Comparison of ENCODE assay signal across 17 cellular contexts in the genomic region with DNA sequence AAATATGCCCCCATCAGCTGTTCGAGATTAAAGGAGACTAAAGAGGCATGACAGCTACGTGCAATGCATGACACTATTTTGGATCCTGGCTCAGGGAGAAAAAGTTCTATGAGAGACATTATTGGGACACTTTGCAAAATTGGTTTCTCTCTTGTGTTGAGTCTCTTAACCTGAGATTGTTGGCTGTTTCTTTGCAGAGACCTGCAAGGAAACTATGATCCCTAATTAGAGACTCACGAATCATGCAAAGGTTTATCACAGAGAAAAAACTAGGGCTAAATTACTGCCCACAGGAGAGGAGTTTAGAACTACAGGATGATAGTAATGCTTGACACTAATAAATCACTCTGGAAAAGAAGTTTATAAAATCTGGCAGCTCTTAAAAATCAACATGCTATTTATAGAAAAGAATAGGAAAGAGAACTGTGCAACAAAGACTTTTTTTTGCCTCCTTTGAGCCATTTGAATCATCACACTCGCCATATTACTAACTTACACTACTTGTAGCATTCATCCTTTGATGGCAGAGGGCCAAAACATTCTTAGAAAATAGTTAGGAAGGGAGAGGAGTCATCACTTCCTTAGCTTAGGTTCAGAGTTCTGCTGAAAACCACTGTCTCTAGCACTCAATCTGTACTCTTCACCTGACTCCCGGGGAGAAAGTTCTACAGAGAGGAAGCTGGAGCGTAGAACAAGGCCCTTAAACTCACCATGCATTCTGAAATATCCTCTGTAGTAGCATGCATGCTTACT. TPM values are rescaled to one million over a fixed set of nuclear protein-coding genes. Genes with fewer than 3 reads are reported as not detected.
DNase-seq lines count a peak whose midpoint lies in the region; ATAC-seq and TF ChIP-seq lines count a peak whose summit lies in the region.
"Had no signal": no experiment of that assay in that cellular context is flagged by ENCODE, and none has a peak within 500 bp of the region (broad histone marks: within the 10 kb centered on the region; RNA-seq: fewer than 3 reads in every experiment).

No MANE protein-coding gene starts in this region.

- H3K4me2 ChIP-seq in PC-3 (ENCODE audit: low read length): no peak overlapping the region

- peak; percentile 17 for DNase-seq in activated naive CD4-positive, alpha-beta T cell treated with anti-CD3 and anti-CD28 coated beads for 36 hours
- DNase-seq in activated naive CD4-positive, alpha-beta T cell (lab: John Stamatoyannopoulos, UW): no peak
- peak; percentile 76 for DNase-seq in PC-3
- DNase-seq in epithelial cell of esophagus (ENCODE audit: low read depth): peak; percentile 48
- peak; percentile 87 for DNase-seq in stromal cell of bone marrow (ENCODE audit: low read depth)
- DNase-seq in HK-2 (ENCODE audit: unreplicated experiment): no peak
- DNase-seq: activated CD8-positive, alpha-beta memory T cell treated with anti-CD3 and anti-CD28 coated beads, Interleukin-2, amount 50 U/mL, for 48 hours; dorsolateral prefrontal cortex; foreskin melanocyte; NCI-H187 treated with DMSO at 0.1 percent for 48 hours; NCI-H82; SIG-M5 had no signal

- no peak overlapping the region for H3K27ac ChIP-seq in PC-3 (ENCODE audit: low read length)
- H3K27ac ChIP-seq: dorsolateral prefrontal cortex, thoracic aorta had no signal

- no peaks in the 10 kb centered on the region for H3K9me3 ChIP-seq in PC-3 (ENCODE audit: low read length)
- H3K9me3 ChIP-seq: neutrophil, thoracic aorta had no signal

- H3K4me3 ChIP-seq in PC-3 (ENCODE audit: low read length) (no peak overlapping the region), epithelial cell of esophagus (ENCODE audit: low read length) (no peak overlapping the region)
- H3K4me3 ChIP-seq: dorsolateral prefrontal cortex, thoracic aorta had no signal

- ATAC-seq in PC-3 (no peak), HG03108 (IDR thresholded peaks at IDR 0.05; ENCODE audit: unreplicated experiment) (no peak), HG03045 (IDR thresholded peaks at IDR 0.05; ENCODE audit: unreplicated experiment) (no peak)

- H3K4me3 Mint-ChIP-seq in activated naive CD4-positive, alpha-beta T cell treated with anti-CD3 and anti-CD28 coated beads for 36 hours: no peak overlapping the region
- H3K4me3 Mint-ChIP-seq: memory B cell had no signal

- BruUV-seq in PC-3 (replicated peaks; lab: Mats Ljungman, UMichigan): no TSS peak

- no peaks in the 10 kb centered on the region for H3K4me1 ChIP-seq in PC-3 (ENCODE audit: insufficient read depth, low read length)

- H3K9ac ChIP-seq in PC-3 (ENCODE audit: low read length): no peak overlapping the region

- no peaks in the 10 kb centered on the region for H3K36me3 Mint-ChIP-seq in activated naive CD4-positive, alpha-beta T cell treated with anti-CD3 and anti-CD28 coated beads for 36 hours (ENCODE audit: low read depth)
- H3K36me3 Mint-ChIP-seq: memory B cell had no signal

- H3K36me3 ChIP-seq in PC-3 (ENCODE audit: low read depth, low read length): no peaks in the 10 kb centered on the region
- H3K36me3 ChIP-seq: neutrophil, thoracic aorta had no signal

- H4K20me1 ChIP-seq in PC-3 (ENCODE audit: low read length): no peaks in the 10 kb centered on the region

- no peak for TF ChIP-seq CTCF in PC-3 (conservative IDR thresholded peaks at IDR 0.05; ENCODE audit: low read depth, low read length)
- no peak for TF ChIP-seq CTCF in epithelial cell of esophagus (IDR thresholded peaks at IDR 0.05; ENCODE audit: insufficient read depth, low read depth, low read length, missing control alignments)

- H3K27me3 ChIP-seq in PC-3 (ENCODE audit: low read length): no peaks in the 10 kb centered on the region

- H3K79me2 ChIP-seq in PC-3 (ENCODE audit: low read length): no peaks in the 10 kb centered on the region

- POLR2A ChIA-PET in PC-3 (lab: Charles Lee; ENCODE audit: unreplicated experiment): no interaction called here

- H3K27me3 Mint-ChIP-seq in activated naive CD4-positive, alpha-beta T cell treated with anti-CD3 and anti-CD28 coated beads for 36 hours (ENCODE audit: low read depth): no peaks in the 10 kb centered on the region

- H3K4me1 Mint-ChIP-seq in activated naive CD4-positive, alpha-beta T cell treated with anti-CD3 and anti-CD28 coated beads for 36 hours (ENCODE audit: low read depth): peaks cover 30% of the 10 kb centered on the region
- H3K4me1 Mint-ChIP-seq: memory B cell had no signal

- no peak overlapping the region for H2AFZ ChIP-seq in PC-3 (ENCODE audit: low read length)

- H3F3A ChIP-seq in PC-3 (ENCODE audit: low read length, unreplicated experiment): no peaks in the 10 kb centered on the region

- H3K9me3 Mint-ChIP-seq in activated naive CD4-positive, alpha-beta T cell treated with anti-CD3 and anti-CD28 coated beads for 36 hours: no peaks in the 10 kb centered on the region

- intact Hi-C loops in activated naive CD4-positive, alpha-beta T cell treated with anti-CD3 and anti-CD28 coated beads for 36 hours (cut with micrococcal nuclease): loop anchor here (2.0 to 5.0 kb wide), 2 partner anchors 27 to 1344 kb away; no protein-coding TSS in a partner anchor
- intact Hi-C loops in PC-3 (cut with micrococcal nuclease): no loop called here

- H3K9me2 ChIP-seq in PC-3 (replicated peaks; ENCODE audit: low read length): no peaks in the 10 kb centered on the region

- no peak overlapping the region for H3K27ac Mint-ChIP-seq in activated naive CD4-positive, alpha-beta T cell treated with anti-CD3 and anti-CD28 coated beads for 36 hours
- H3K27ac Mint-ChIP-seq: memory B cell had no signal

- CTCF ChIA-PET in activated naive CD4-positive, alpha-beta T cell treated with anti-CD3 and anti-CD28 coated beads for 36 hours (lab: Charles Lee): no interaction called here
- CTCF ChIA-PET in PC-3 (lab: Charles Lee): no interaction called here

RNA-seq across cellular contexts. Expression of a gene that starts 25.3 kb away (rescaled TPM):
- under 1 TPM; 0.20 to 0.45 TPM for total RNA-seq in activated naive CD4-positive, alpha-beta T cell treated with anti-CD3 and anti-CD28 coated beads for 36 hours
- not detected in 2 replicates for total RNA-seq in PC-3 (2014; rRNA removed)

Comparison
In these comparisons a context has a peak if more than half of its experiments do, and no peak if none do; other contexts are left out.
1. DNase-seq: peak in activated naive CD4-positive, alpha-beta T cell treated with anti-CD3 and anti-CD28 coated beads for 36 hours (single experiment), PC-3 (single experiment), epithelial cell of esophagus (single experiment) and stromal cell of bone marrow (single experiment); none in activated naive CD4-positive, alpha-beta T cell (0 of 4) and HK-2 (single experiment).